ENCODE assay signal across 30 cellular contexts in genomic region chr17:913207-913606, GRCh38.
DNase-seq lines count a peak whose midpoint lies in the region; ATAC-seq and TF ChIP-seq lines count a peak whose summit lies in the region.
"Had no signal": no experiment of that assay in that cellular context is flagged by ENCODE, and none has a peak within 500 bp of the region (broad histone marks: within the 10 kb centered on the region; RNA-seq: fewer than 3 reads in every experiment).

No MANE protein-coding gene starts in this region.

- intact Hi-C loops in right cardiac atrium (cut with DNase I) = no loop called here

- H3K27me3 ChIP-seq in cardiac muscle cell = no peaks in the 10 kb centered on the region
- no peaks in the 10 kb centered on the region for H3K27me3 ChIP-seq in right cardiac atrium (ENCODE audit: control insufficient read depth, insufficient read depth)
- H3K27me3 ChIP-seq: breast epithelium, colonic mucosa, esophagus squamous epithelium had no signal

- ATAC-seq in right cardiac atrium = no peak
- ATAC-seq in GM19463 (IDR thresholded peaks at IDR 0.05; ENCODE audit: unreplicated experiment) = no peak
- ATAC-seq: activated T-cell treated with anti-CD3 and anti-CD28 coated beads, Interleukin-2, amount 50 U/mL, for 4 hours; CD8-positive, alpha-beta T cell; effector memory CD8-positive, alpha-beta T cell; HepG2; lower lobe of right lung had no signal

- H3K36me3 Mint-ChIP-seq in nephron (ENCODE audit: low read depth) = peaks cover 29% of the 10 kb centered on the region
- H3K36me3 Mint-ChIP-seq: CD8-positive, alpha-beta T cell had no signal

- no peak overlapping the region for H3K4me3 Mint-ChIP-seq in nephron
- H3K4me3 Mint-ChIP-seq: activated naive CD4-positive, alpha-beta T cell treated with anti-CD3 and anti-CD28 coated beads for 36 hours; activated T-cell treated with anti-CD3 and anti-CD28 coated beads, Interleukin-2, amount 50 U/mL, for 4 hours; CD8-positive, alpha-beta T cell; effector memory CD8-positive, alpha-beta T cell; T-helper 2 cell treated with Interferon-gamma antibody and Interleukin-4, amounts not matched to agents 5 μg/mL and 100 μg/mL, for 36 hours had no signal

- DNase-seq in cardiac muscle cell (ENCODE audit: low read depth in 1 of 2, low spot score in 1 of 2) (no peak), right cardiac atrium (no peak), epithelial cell of prostate (ENCODE audit: low read depth, low spot score) (no peak), NCI-H128 (lab: John Stamatoyannopoulos, UW; ENCODE audit: unreplicated experiment) (no peak), AG08396 (ENCODE audit: low spot score) (no peak)
- no peak for DNase-seq in stimulated activated CD4-positive, alpha-beta T cell treated with anti-CD3 and anti-CD28 coated beads, Interleukin-12 subunit alpha, Interleukin-12 subunit beta, amount 100 ng/mL, for 4 hours
- DNase-seq: activated CD4-positive, alpha-beta T cell treated with anti-CD3 and anti-CD28 coated beads for 48 hours; activated naive CD4-positive, alpha-beta T cell treated with anti-CD3 and anti-CD28 coated beads for 36 hours; activated T-cell treated with anti-CD3 and anti-CD28 coated beads, Interleukin-2, amount 50 U/mL, for 4 hours; amniotic stem cell; CD8-positive, alpha-beta T cell; colonic mucosa; effector memory CD8-positive, alpha-beta T cell; esophagus squamous epithelium; GDM1; GOT3; kidney glomerular epithelial cell; NCI-H187; NCI-H2227 treated with DMSO at 0.1 percent for 48 hours; NCI-H748 treated with DMSO at 0.1 percent for 48 hours; stimulated activated CD4-positive, alpha-beta T cell treated with anti-CD3 and anti-CD28 coated beads, Interleukin-2, amount 100 ng/mL, for 24 hours had no signal

- H3K4me3 ChIP-seq in cardiac muscle cell (no peak overlapping the region), right cardiac atrium (ENCODE audit: low read length) (no peak overlapping the region)
- H3K4me3 ChIP-seq: breast epithelium, colonic mucosa, esophagus squamous epithelium, lower lobe of right lung, skin epidermis had no signal

- H3K9me3 Mint-ChIP-seq in nephron = peaks cover 12% of the 10 kb centered on the region
- H3K9me3 Mint-ChIP-seq: activated naive CD4-positive, alpha-beta T cell treated with anti-CD3 and anti-CD28 coated beads for 36 hours; activated T-cell treated with anti-CD3 and anti-CD28 coated beads, Interleukin-2, amount 50 U/mL, for 4 hours; CD8-positive, alpha-beta T cell; effector memory CD8-positive, alpha-beta T cell; T-helper 2 cell treated with Interferon-gamma antibody and Interleukin-4, amounts not matched to agents 5 μg/mL and 100 μg/mL, for 36 hours had no signal

- H3K27ac ChIP-seq in cardiac muscle cell = peak overlapping the region; percentile 67
- no peak overlapping the region for H3K27ac ChIP-seq in right cardiac atrium (ENCODE audit: low read length)
- H3K27ac ChIP-seq in epithelial cell of prostate = peak overlapping the region; percentile 34
- H3K27ac ChIP-seq: 22Rv1, colonic mucosa, lower lobe of right lung, neutrophil had no signal

- H3K4me1 ChIP-seq in cardiac muscle cell (ENCODE audit: low read depth) (peaks cover 33% of the 10 kb centered on the region), right cardiac atrium (ENCODE audit: control insufficient read depth, insufficient read depth, low read length) (no peaks in the 10 kb centered on the region)
- H3K4me1 ChIP-seq: breast epithelium, colonic mucosa had no signal

- no peaks in the 10 kb centered on the region for H3K27me3 Mint-ChIP-seq in nephron (ENCODE audit: low read depth)

- peaks cover 63% of the 10 kb centered on the region for H3K4me1 Mint-ChIP-seq in nephron

- no peaks in the 10 kb centered on the region for H3K36me3 ChIP-seq in cardiac muscle cell
- H3K36me3 ChIP-seq: breast epithelium, colonic mucosa, esophagus squamous epithelium, lower lobe of right lung, neutrophil had no signal

- WGBS in right cardiac atrium = 83% methylated on average over 7 of the region's 7 CpGs

- peak overlapping the region; percentile 72 to 93 (median 74) for H3K27ac Mint-ChIP-seq in nephron
- H3K27ac Mint-ChIP-seq: activated naive CD4-positive, alpha-beta T cell treated with anti-CD3 and anti-CD28 coated beads for 36 hours; CD8-positive, alpha-beta T cell; effector memory CD8-positive, alpha-beta T cell; T-helper 2 cell treated with Interferon-gamma antibody and Interleukin-4, amounts not matched to agents 5 μg/mL and 100 μg/mL, for 36 hours had no signal

- H3K9me3 ChIP-seq in cardiac muscle cell (ENCODE audit: low read depth) = no peaks in the 10 kb centered on the region
- no peaks in the 10 kb centered on the region for H3K9me3 ChIP-seq in right cardiac atrium (ENCODE audit: control insufficient read depth, low read length)
- H3K9me3 ChIP-seq: breast epithelium, colonic mucosa, esophagus squamous epithelium, lower lobe of right lung, neutrophil had no signal

- no peak for TF ChIP-seq CTCF in cardiac muscle cell (IDR thresholded peaks at IDR 0.05; ENCODE audit: low read depth, low read length)
- TF ChIP-seq CTCF in nephron (IDR thresholded peaks at IDR 0.05; ENCODE audit: unreplicated experiment in 3 of 3) = no peak
